ENCODE assay signal across 1 cellular context in the genomic region with DNA sequence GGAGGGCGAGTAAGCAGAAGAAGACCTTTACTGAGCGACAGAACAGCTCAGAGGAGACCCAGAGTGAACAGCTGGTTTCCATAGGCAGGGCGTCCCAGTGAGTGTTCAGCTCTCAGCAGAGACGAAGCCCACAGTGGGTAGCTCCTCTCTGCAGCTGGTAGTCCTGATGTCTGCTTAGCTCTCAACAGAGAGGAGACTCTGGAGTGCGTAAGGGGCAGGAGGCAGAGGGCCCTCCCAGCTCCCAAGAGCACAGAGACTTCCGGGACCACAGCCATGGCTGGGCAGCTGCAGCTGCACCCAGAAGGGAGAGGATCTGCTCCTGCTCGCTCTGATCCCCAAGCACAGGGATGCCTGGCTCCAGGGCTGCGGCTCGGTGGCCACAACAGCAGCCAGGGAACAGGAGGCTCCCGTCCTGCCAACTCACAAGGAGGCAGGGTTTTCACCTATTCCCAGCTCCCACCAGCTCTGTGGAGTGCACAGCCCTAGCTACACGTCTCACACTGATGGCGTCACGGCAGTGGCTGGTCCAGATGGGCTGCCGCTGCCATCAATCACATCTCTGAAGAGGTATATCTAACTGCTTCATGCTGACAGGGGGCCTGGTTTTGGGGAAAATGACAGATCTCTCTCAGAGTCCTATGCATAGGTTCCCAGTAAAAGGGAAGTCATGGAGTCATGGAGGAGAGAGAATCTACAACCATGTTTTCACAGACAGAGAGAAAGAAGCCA.
TF ChIP-seq lines count a peak whose summit lies in the region.

No MANE protein-coding gene starts in this region.

TF ChIP-seq in GM12878, 131 proteins besides CTCF, POLR2A, EP300 and RAD21 (continued from another document):
- peak; percentile 29; the same call in 1 of the 2 replicates for TF ChIP-seq ZBTB40 (IDR thresholded peaks at IDR 0.05; ENCODE audit: borderline replicate concordance)
- TF ChIP-seq, protein P1, sequence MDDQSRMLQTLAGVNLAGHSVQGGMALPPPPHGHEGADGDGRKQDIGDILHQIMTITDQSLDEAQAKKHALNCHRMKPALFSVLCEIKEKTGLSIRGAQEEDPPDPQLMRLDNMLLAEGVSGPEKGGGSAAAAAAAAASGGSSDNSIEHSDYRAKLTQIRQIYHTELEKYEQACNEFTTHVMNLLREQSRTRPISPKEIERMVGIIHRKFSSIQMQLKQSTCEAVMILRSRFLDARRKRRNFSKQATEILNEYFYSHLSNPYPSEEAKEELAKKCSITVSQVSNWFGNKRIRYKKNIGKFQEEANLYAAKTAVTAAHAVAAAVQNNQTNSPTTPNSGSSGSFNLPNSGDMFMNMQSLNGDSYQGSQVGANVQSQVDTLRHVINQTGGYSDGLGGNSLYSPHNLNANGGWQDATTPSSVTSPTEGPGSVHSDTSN (IDR thresholded peaks at IDR 0.05; ENCODE audit: insufficient replicate concordance, low read depth, low read length) = peak; percentile 53
- TF ChIP-seq BACH1 (IDR thresholded peaks at IDR 0.05; ENCODE audit: borderline replicate concordance) = no peak
- TF ChIP-seq IKZF1 (conservative IDR thresholded peaks at IDR 0.05) = peak; percentile 65
- peak; percentile 49; the same call in 1 of the 2 replicates for TF ChIP-seq DPF2 (IDR thresholded peaks at IDR 0.05)
- TF ChIP-seq TCF12 (IDR thresholded peaks at IDR 0.05; ENCODE audit: low read depth, low read length) = no peak
- TF ChIP-seq RELB (IDR thresholded peaks at IDR 0.05; ENCODE audit: low read depth) = peak; percentile 84
TF ChIP-seq in GM12878: peak in this region for 10.
